ENCODE assay signal across 8 cellular contexts in genomic region chr19:21505459-21506393, GRCh38. TPM values are rescaled to one million over a fixed set of nuclear protein-coding genes. Genes with fewer than 3 reads are reported as not detected.
A peak's percentile ranks its signal among the peaks of the same experiment; 100 is the strongest.
DNase-seq lines count a peak whose midpoint lies in the region; ATAC-seq, FAIRE-seq and TF ChIP-seq lines count a peak whose summit lies in the region.

Gene ZNF429, plus strand, starts transcription at chr19:21505602. Its CDS starts 170 bp downstream, at chr19:21505772.

- no peaks in the 10 kb centered on the region for H3K9me3 Mint-ChIP-seq in central memory CD8-positive, alpha-beta T cell

- CTCF ChIA-PET in AG04450 (lab: Charles Lee), result interaction anchor here (0.8 to 1.1 kb wide), 2 partner anchors 10 to 108 kb away, joined by 3 to 6 read pairs; partner anchors contain the start of gene ZNF493

- DNase-seq in AG04450 (ENCODE audit: low read depth, low spot score) (peak; percentile 74), NCI-H2227 treated with DMSO at 0.1 percent for 48 hours (lab: John Stamatoyannopoulos, UW) (peak; percentile 80)
- peak; percentile 83 for DNase-seq in activated CD4-positive, CD25-positive, alpha-beta regulatory T cell treated with anti-CD3 and anti-CD28 coated beads, Interleukin-2, amount 50 U/mL, for 16 hours (ENCODE audit: low read depth, low spot score)
- DNase-seq in central memory CD8-positive, alpha-beta T cell (ENCODE audit: low spot score in 2 of 2), result peak; percentile 76 to 88
- DNase-seq in stimulated activated CD4-positive, alpha-beta T cell treated with anti-CD3 and anti-CD28 coated beads, Interleukin-12 subunit alpha, Interleukin-12 subunit beta, amount 100 ng/mL, for 24 hours (ENCODE audit: low read depth in 2 of 2), result peak; percentile 84 to 87

- H3K36me3 Mint-ChIP-seq in central memory CD8-positive, alpha-beta T cell (ENCODE audit: insufficient read depth), result peaks cover 5% of the 10 kb centered on the region

- FAIRE-seq in islet of Langerhans (lab: Jason Lieb, UNC), result peak; percentile 96

- peaks cover 29% of the 10 kb centered on the region for H3K9me3 ChIP-seq in AG04450 (ENCODE audit: control insufficient read depth, insufficient read depth, low read length)

- H3K27me3 ChIP-seq in AG04450 (ENCODE audit: control insufficient read depth, insufficient read depth, low read length), result no peaks in the 10 kb centered on the region

- ATAC-seq in GM18907 (IDR thresholded peaks at IDR 0.05; ENCODE audit: unreplicated experiment) (peak; percentile 100), HG03159 (IDR thresholded peaks at IDR 0.05; ENCODE audit: unreplicated experiment) (peak; percentile 100)
- peak; percentile 100 for ATAC-seq in central memory CD8-positive, alpha-beta T cell (replicated peaks; ENCODE audit: extremely low read depth, poor library complexity, severe bottlenecking)

- H3K27me3 Mint-ChIP-seq in central memory CD8-positive, alpha-beta T cell, result no peaks in the 10 kb centered on the region

- peak within 1 kb of the TSS; percentile 100 for H3K4me3 Mint-ChIP-seq in central memory CD8-positive, alpha-beta T cell

- peak within 1 kb of the TSS; percentile 100 for H3K27ac Mint-ChIP-seq in central memory CD8-positive, alpha-beta T cell (ENCODE audit: low read depth)

- H3K4me1 Mint-ChIP-seq in central memory CD8-positive, alpha-beta T cell, result peaks cover 32% of the 10 kb centered on the region

- POLR2A ChIA-PET in AG04450 (lab: Yijun Ruan, JAX), result interaction anchor here (0.5 to 1.5 kb wide), 7 partner anchors 109 to 578 kb away, joined by 3 to 9 read pairs (median 5); partner anchors contain the start of genes ZNF43, ZNF493, ZNF708 and ZNF714

- peak within 1 kb of the TSS; percentile 84 for H3K27ac ChIP-seq in AG04450 (ENCODE audit: low read depth, low read length)

- H3K4me3 ChIP-seq in AG04450 (ENCODE audit: low read depth, low read length), result peak within 1 kb of the TSS; percentile 88

- no peak for TF ChIP-seq CTCF in AG04450 (IDR thresholded peaks at IDR 0.05; ENCODE audit: low read depth, low read length)

RNA-seq across cellular contexts. Expression of gene ZNF429, which starts in this region (rescaled TPM):
- polyA plus RNA-seq in AG04450 (2011; rRNA removed), result 5.4 and 6.8 TPM in 2 replicates
- 5.1 and 5.3 TPM in 2 replicates for polyA minus RNA-seq in AG04450 (2011; rRNA and poly(A)+ RNA removed)

Comparison
In these comparisons a context has a peak if more than half of its experiments do, and no peak if none do; other contexts are left out.
1. Peak in every context shown above with its lines: DNase-seq, ATAC-seq, H3K4me3 ChIP-seq and H3K27ac ChIP-seq.